ENCODE assay signal across 10 cellular contexts in the genomic region with DNA sequence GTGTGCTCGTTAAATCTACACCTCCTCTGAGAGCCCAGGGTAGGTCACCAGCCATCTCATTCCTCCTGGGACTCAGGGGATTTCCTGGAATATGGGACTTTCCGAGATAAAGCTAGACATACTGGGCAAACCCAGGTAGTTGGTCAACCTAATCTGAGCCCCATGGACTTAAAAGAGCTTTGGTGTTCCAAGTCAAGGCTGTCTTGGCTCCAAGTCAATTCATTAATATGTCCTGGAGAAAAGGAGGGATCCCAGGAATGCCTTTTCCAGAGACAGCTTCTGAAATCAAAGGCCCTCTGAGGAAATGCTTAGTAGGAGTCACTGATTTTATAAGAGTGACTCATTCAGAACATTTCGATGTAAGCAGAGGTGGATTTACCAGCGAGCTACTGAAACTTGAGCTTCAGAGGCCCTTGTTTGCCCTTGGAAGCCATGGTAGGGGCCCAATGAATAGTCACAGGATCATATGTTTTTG.
A peak's percentile ranks its signal among the peaks of the same experiment; 100 is the strongest.
DNase-seq lines count a peak whose midpoint lies in the region; ATAC-seq and TF ChIP-seq lines count a peak whose summit lies in the region.
"Had no signal": no experiment of that assay in that cellular context is flagged by ENCODE, and none has a peak within 500 bp of the region (broad histone marks: within the 10 kb centered on the region; RNA-seq: fewer than 3 reads in every experiment).

No MANE protein-coding gene starts in this region.

- H3K27ac ChIP-seq in trophoblast cell (ENCODE audit: low read depth, low read length): no peak overlapping the region
- H3K27ac ChIP-seq in ovary: no peak overlapping the region

- no peaks in the 10 kb centered on the region for H3K79me1 ChIP-seq in trophoblast cell (ENCODE audit: low read length)

- no peak overlapping the region for H2AFZ ChIP-seq in trophoblast cell (ENCODE audit: insufficient read depth, low read length, poor library complexity)

- H3K18ac ChIP-seq in trophoblast cell (ENCODE audit: low read length): no peak overlapping the region

- H3K9me3 ChIP-seq in trophoblast cell (ENCODE audit: insufficient read depth, low read depth, low read length): peaks cover 2% of the 10 kb centered on the region
- no peaks in the 10 kb centered on the region for H3K9me3 ChIP-seq in ovary

- H3K4ac ChIP-seq in trophoblast cell (ENCODE audit: low read depth, low read length): no peak overlapping the region

- H2BK5ac ChIP-seq in trophoblast cell (ENCODE audit: low read depth, low read length, poor library complexity): no peak overlapping the region

- no peaks in the 10 kb centered on the region for H3K79me2 ChIP-seq in trophoblast cell (ENCODE audit: control insufficient read depth, insufficient read depth, low read length, poor library complexity)

- DNase-seq in Daoy (ENCODE audit: low read depth): peak; percentile 85
- peak; percentile 12 for DNase-seq in NCI-H69 (lab: John Stamatoyannopoulos, UW)
- peak; percentile 71 for DNase-seq in dermis blood vessel endothelial cell
- DNase-seq in trophoblast cell: peak; percentile 9 to 40
- DNase-seq in ovary: no peak
- no peak for DNase-seq in NCI-H774 (lab: John Stamatoyannopoulos, UW)
- DNase-seq in NCI-H748 treated with DMSO at 0.1 percent for 48 hours (lab: John Stamatoyannopoulos, UW): no peak
- DNase-seq: naive B cell; stimulated activated CD4-positive, alpha-beta T cell treated with anti-CD3 and anti-CD28 coated beads, Interleukin-4, amount 100 ng/mL, for 24 hours had no signal

- TF ChIP-seq CTCF in ovary (IDR thresholded peaks at IDR 0.05): no peak

- no peak overlapping the region for H2BK120ac ChIP-seq in trophoblast cell (ENCODE audit: insufficient read depth, low read length, poor library complexity)

- H4K91ac ChIP-seq in trophoblast cell (ENCODE audit: low read depth, low read length): no peak overlapping the region

- no peak overlapping the region for H4K8ac ChIP-seq in trophoblast cell (ENCODE audit: low read depth, low read length)

- no peaks in the 10 kb centered on the region for H3K36me3 ChIP-seq in trophoblast cell (ENCODE audit: control insufficient read depth in 1 of 2, insufficient read depth in 2 of 2, low read length in 2 of 2)
- no peaks in the 10 kb centered on the region for H3K36me3 ChIP-seq in ovary

- no CpG with 5 or more reads among the region's 4 CpGs for WGBS in trophoblast cell (ENCODE audit: extremely low coverage, insufficient coverage, insufficient read length)
- WGBS in ovary, 3 donors: 19 to 48% (median 22%) methylated on average over 4 of the region's 4 CpGs

- H2BK12ac ChIP-seq in trophoblast cell (ENCODE audit: low read length): no peak overlapping the region

- H2AK5ac ChIP-seq in trophoblast cell (ENCODE audit: low read length): no peak overlapping the region

- no peak for TF ChIP-seq EP300 in ovary (IDR thresholded peaks at IDR 0.05)

- intact Hi-C loops in ovary (cut with DNase I): no loop called here

- no peaks in the 10 kb centered on the region for H3K27me3 ChIP-seq in trophoblast cell (ENCODE audit: insufficient read depth, low read length)
- H3K27me3 ChIP-seq in ovary: no peaks in the 10 kb centered on the region

- no peak overlapping the region for H3K4me3 ChIP-seq in trophoblast cell (ENCODE audit: low read depth, low read length)
- H3K4me3 ChIP-seq in ovary: no peak overlapping the region

- no peak overlapping the region for H3K9ac ChIP-seq in trophoblast cell (ENCODE audit: low read length)

- H4K12ac ChIP-seq in trophoblast cell (ENCODE audit: low read depth, low read length): no peak overlapping the region

- H3K4me2 ChIP-seq in trophoblast cell (ENCODE audit: low read length): no peak overlapping the region

- H3K4me1 ChIP-seq in trophoblast cell (ENCODE audit: control insufficient read depth in 1 of 2, insufficient read depth in 2 of 2, low read length in 2 of 2) (no peaks in the 10 kb centered on the region), ovary (ENCODE audit: insufficient read depth) (peaks cover 6% of the 10 kb centered on the region)

- no peak overlapping the region for H3K23ac ChIP-seq in trophoblast cell (ENCODE audit: low read length)

- H3K14ac ChIP-seq in trophoblast cell (ENCODE audit: low read length): no peak overlapping the region

- no peak for ATAC-seq in GM21825 (IDR thresholded peaks at IDR 0.05; ENCODE audit: unreplicated experiment)

- TF ChIP-seq POLR2A in ovary (IDR thresholded peaks at IDR 0.05): no peak

Comparison
In these comparisons a context has a peak if more than half of its experiments do, and no peak if none do; other contexts are left out.
1. DNase-seq: peak in Daoy (single experiment), NCI-H69 (single experiment), dermis blood vessel endothelial cell (single experiment) and trophoblast cell (2 of 2); none in ovary (0 of 5), NCI-H774 (single experiment) and NCI-H748 treated with DMSO at 0.1 percent for 48 hours (single experiment).